ENCODE assay signal across 9 cellular contexts in genomic region chr1:85527145-85527544, GRCh38. TPM values are rescaled to one million over a fixed set of nuclear protein-coding genes. Genes with fewer than 3 reads are reported as not detected.
DNase-seq lines count a peak whose midpoint lies in the region; ATAC-seq, FAIRE-seq and TF ChIP-seq lines count a peak whose summit lies in the region.
"Not testable (repeated sequence)": the region's sequence is repeated elsewhere in the genome, so short reads cannot be mapped to it uniquely, and the experiment has no call there.
"Had no signal": no experiment of that assay in that cellular context is flagged by ENCODE, and none has a peak within 500 bp of the region (broad histone marks: within the 10 kb centered on the region; RNA-seq: fewer than 3 reads in every experiment).

No MANE protein-coding gene starts in this region.

- not testable (repeated sequence) for TF ChIP-seq CTCF in left lung (IDR thresholded peaks at IDR 0.05); upper lobe of left lung (IDR thresholded peaks at IDR 0.05)

- TF ChIP-seq EP300 in upper lobe of left lung (IDR thresholded peaks at IDR 0.05): not testable (repeated sequence)

- DNase-seq in DMS114 treated with DMSO at 0.1 percent for 48 hours (lab: John Stamatoyannopoulos, UW; ENCODE audit: unreplicated experiment) (peak; percentile 46), SK-MEL-5 (ENCODE audit: low read depth, low spot score) (peak; percentile 75), cerebellar cortex (ENCODE audit: low spot score) (peak; percentile 59), globus pallidus (ENCODE audit: low spot score) (peak; percentile 11), left lung (peak; percentile 59 to 82), pons (ENCODE audit: low spot score) (peak; percentile 36), upper lobe of left lung (peak in 1 of 2 donors; percentile 76)
- DNase-seq in HTR-8/SVneo (ENCODE audit: insufficient read length, low spot score): not testable (repeated sequence)

- intact Hi-C loops in left lung (cut with DNase I): not testable (repeated sequence)

- H3K27ac ChIP-seq in left lung, upper lobe of left lung: not testable (repeated sequence)

- peak; percentile 75 for ATAC-seq in left lung
- ATAC-seq in upper lobe of left lung (ENCODE audit: low FRiP score in 2 of 2): peak; percentile 48 to 60

- H3K4me1 ChIP-seq in left lung, upper lobe of left lung: not testable (repeated sequence)

- not testable (repeated sequence) for H3K36me3 ChIP-seq in left lung, upper lobe of left lung

- H3K9me3 ChIP-seq in left lung, upper lobe of left lung: not testable (repeated sequence)

- H3K27me3 ChIP-seq in left lung, upper lobe of left lung: not testable (repeated sequence)

- WGBS in upper lobe of left lung, 2 donors: 22 to 24% methylated on average over 4 of the region's 4 CpGs

- TF ChIP-seq POLR2A in upper lobe of left lung (IDR thresholded peaks at IDR 0.05): not testable (repeated sequence)

- not testable (repeated sequence) for H3K4me3 ChIP-seq in left lung, upper lobe of left lung

- FAIRE-seq in HTR-8/SVneo (lab: Jason Lieb, UNC): peak; percentile 46

- in situ Hi-C loops in SK-MEL-5 (cut with HindIII; ENCODE audit: low pct_unique_long_range_greater_than_20kb, low sequenced_read_pairs): not testable (repeated sequence)

RNA-seq across cellular contexts. Expression of gene CCN1, which starts 53.4 kb away (rescaled TPM):
- total RNA-seq in SK-MEL-5 (2014; rRNA removed; shearing (Covaris generic)): 0.27 and 0.29 TPM in 2 replicates
- 4.5 and 4.8 TPM in 2 replicates for polyA plus RNA-seq in SK-MEL-5 (2015; cell fraction: cytosol; rRNA removed)
- 9.1 and 10.6 TPM in 2 replicates for polyA plus RNA-seq in SK-MEL-5 (2015; cell fraction: nucleus; rRNA removed)
- total RNA-seq in left lung (100 to 1,000 TPM; 163 to 554 TPM), upper lobe of left lung (100 to 1,000 TPM; 103 to 249 (median 162) TPM)
- total RNA-seq: activated CD8-positive, alpha-beta memory T cell treated with anti-CD3 and anti-CD28 coated beads for 36 hours had no signal

Comparison
In these comparisons a context has a peak if more than half of its experiments do, and no peak if none do; other contexts are left out.
1. RNA of gene CCN1, which starts 53.4 kb away (total RNA-seq): 163 to 554 TPM in left lung and 103 to 249 TPM in upper lobe of left lung; 0.27 to 0.29 TPM in SK-MEL-5; every median in the first group is over 10 times any median in the second.